In the genomic region with DNA sequence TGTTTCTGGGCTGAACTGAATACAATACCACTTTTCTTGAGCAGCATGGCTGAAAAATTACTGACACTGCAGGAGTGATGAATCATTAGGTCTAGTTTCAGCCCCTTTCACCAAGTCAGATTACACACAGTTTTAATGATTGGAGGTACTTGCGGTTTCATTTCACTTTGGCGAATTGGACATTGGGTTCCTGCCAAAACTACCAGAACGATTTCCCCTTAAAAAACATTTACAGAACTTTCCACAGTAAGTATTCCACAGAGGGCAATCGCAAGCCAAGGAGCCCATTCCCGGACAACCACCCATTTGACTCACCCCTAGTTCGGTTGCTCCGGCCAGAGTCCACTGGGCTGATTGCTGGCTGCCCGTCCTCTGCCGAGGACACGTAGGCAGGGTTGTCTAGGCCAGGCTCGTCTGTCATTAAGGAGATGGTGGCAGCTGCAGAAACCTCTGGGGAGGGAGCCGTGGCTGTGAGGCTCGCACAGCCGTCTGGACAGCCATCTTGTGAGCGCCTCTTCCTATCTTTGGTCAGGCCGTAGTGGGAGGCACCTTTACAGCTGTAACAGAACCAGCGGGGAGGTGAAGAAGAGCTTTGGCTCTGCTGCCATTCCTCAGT, we compare ENCODE assay signal across 1 cellular context.
TF ChIP-seq lines count a peak whose summit lies in the region.

No MANE protein-coding gene starts in this region.

TF ChIP-seq in K562, 482 proteins besides CTCF, POLR2A, EP300 and RAD21 (continued from another document and continues in another):
- TF ChIP-seq, protein P1, sequence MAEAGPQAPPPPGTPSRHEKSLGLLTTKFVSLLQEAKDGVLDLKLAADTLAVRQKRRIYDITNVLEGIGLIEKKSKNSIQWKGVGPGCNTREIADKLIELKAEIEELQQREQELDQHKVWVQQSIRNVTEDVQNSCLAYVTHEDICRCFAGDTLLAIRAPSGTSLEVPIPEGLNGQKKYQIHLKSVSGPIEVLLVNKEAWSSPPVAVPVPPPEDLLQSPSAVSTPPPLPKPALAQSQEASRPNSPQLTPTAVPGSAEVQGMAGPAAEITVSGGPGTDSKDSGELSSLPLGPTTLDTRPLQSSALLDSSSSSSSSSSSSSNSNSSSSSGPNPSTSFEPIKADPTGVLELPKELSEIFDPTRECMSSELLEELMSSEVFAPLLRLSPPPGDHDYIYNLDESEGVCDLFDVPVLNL (CRISPR knock-in tag; IDR thresholded peaks at IDR 0.05; ENCODE audit: low read depth): no peak
- TF ChIP-seq HDAC6 (IDR thresholded peaks at IDR 0.05; ENCODE audit: low read depth, low read length) (no peak), TAF15 (IDR thresholded peaks at IDR 0.05; ENCODE audit: low read depth, low read length) (no peak), ZNF75A (CRISPR knock-in tag; IDR thresholded peaks at IDR 0.05) (no peak), CBX5 (IDR thresholded peaks at IDR 0.05; ENCODE audit: borderline replicate concordance, low read depth) (no peak), MCM5 (IDR thresholded peaks at IDR 0.05; ENCODE audit: low read depth) (no peak), KHSRP (IDR thresholded peaks at IDR 0.05) (no peak), RHOXF2B (CRISPR knock-in tag; conservative IDR thresholded peaks at IDR 0.05) (peak; percentile 32; the same call in 1 of the 2 replicates), NCOA4 (IDR thresholded peaks at IDR 0.05; ENCODE audit: partially characterized antibody) (no peak), MAFK (IDR thresholded peaks at IDR 0.05; ENCODE audit: low read length) (no peak; the same call in 1 of the 2 replicates), ZNF589 (CRISPR knock-in tag; IDR thresholded peaks at IDR 0.05; ENCODE audit: low read depth) (0 out of 2 replicates have a peak, but pooled peaks have one; percentile 58), NRF1 (conservative IDR thresholded peaks at IDR 0.05 in 1 of 2, IDR thresholded peaks at IDR 0.05 in 1 of 2) (no peak), CEBPG (CRISPR knock-in tag; IDR thresholded peaks at IDR 0.05) (no peak), CEBPG (tag; conservative IDR thresholded peaks at IDR 0.05 in 1 of 2, IDR thresholded peaks at IDR 0.05 in 1 of 2) (no peak), NCOR1 (IDR thresholded peaks at IDR 0.05) (no peak), DMBX1 (CRISPR knock-in tag; IDR thresholded peaks at IDR 0.05; ENCODE audit: borderline replicate concordance) (peak; percentile 38; the same call in 1 of the 2 replicates), NFIX (CRISPR knock-in tag; IDR thresholded peaks at IDR 0.05; ENCODE audit: low read depth) (no peak), MBD2 (IDR thresholded peaks at IDR 0.05; ENCODE audit: borderline replicate concordance, low read depth) (no peak), ZNF134 (CRISPR knock-in tag; conservative IDR thresholded peaks at IDR 0.05) (0 out of 2 replicates have a peak, but pooled peaks have one; percentile 46), RBM22 (IDR thresholded peaks at IDR 0.05; ENCODE audit: low read depth, low read length, poor library complexity, severe bottlenecking) (no peak), DACH1 (IDR thresholded peaks at IDR 0.05; ENCODE audit: partially characterized antibody) (no peak), GABPB1 (CRISPR knock-in tag; IDR thresholded peaks at IDR 0.05) (no peak), NCOA2 (IDR thresholded peaks at IDR 0.05; ENCODE audit: partially characterized antibody in 2 of 2) (no peak), ZZZ3 (IDR thresholded peaks at IDR 0.05) (no peak), BRF1 (IDR thresholded peaks at IDR 0.05; ENCODE audit: borderline replicate concordance, extremely low read depth, insufficient read length) (no peak), ZNF384 (IDR thresholded peaks at IDR 0.05; ENCODE audit: low read depth, low read length) (no peak), RBFOX2 (IDR thresholded peaks at IDR 0.05; ENCODE audit: low read depth, low read length) (peak; percentile 49), U2AF2 (optimal IDR thresholded peaks at IDR 0.05; ENCODE audit: low read depth, low read length) (no peak), TAF9B (IDR thresholded peaks at IDR 0.05; ENCODE audit: partially characterized antibody) (no peak)
- TF ChIP-seq, protein P2, sequence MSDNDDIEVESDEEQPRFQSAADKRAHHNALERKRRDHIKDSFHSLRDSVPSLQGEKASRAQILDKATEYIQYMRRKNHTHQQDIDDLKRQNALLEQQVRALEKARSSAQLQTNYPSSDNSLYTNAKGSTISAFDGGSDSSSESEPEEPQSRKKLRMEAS (CRISPR knock-in tag; IDR thresholded peaks at IDR 0.05): no peak
- TF ChIP-seq, protein P3, sequence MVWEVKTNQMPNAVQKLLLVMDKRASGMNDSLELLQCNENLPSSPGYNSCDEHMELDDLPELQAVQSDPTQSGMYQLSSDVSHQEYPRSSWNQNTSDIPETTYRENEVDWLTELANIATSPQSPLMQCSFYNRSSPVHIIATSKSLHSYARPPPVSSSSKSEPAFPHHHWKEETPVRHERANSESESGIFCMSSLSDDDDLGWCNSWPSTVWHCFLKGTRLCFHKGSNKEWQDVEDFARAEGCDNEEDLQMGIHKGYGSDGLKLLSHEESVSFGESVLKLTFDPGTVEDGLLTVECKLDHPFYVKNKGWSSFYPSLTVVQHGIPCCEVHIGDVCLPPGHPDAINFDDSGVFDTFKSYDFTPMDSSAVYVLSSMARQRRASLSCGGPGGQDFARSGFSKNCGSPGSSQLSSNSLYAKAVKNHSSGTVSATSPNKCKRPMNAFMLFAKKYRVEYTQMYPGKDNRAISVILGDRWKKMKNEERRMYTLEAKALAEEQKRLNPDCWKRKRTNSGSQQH (CRISPR knock-in tag; IDR thresholded peaks at IDR 0.05): no peak
- TF ChIP-seq, protein P4, sequence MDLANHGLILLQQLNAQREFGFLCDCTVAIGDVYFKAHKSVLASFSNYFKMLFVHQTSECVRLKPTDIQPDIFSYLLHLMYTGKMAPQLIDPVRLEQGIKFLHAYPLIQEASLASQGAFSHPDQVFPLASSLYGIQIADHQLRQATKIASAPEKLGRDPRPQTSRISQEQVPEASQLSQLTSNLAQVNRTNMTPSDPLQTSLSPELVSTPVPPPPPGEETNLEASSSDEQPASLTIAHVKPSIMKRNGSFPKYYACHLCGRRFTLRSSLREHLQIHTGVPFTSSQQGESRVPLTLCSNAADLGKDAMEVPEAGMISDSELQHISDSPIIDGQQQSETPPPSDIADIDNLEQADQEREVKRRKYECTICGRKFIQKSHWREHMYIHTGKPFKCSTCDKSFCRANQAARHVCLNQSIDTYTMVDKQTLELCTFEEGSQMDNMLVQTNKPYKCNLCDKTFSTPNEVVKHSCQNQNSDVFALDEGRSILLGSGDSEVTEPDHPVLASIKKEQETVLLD (IDR thresholded peaks at IDR 0.05): no peak
- TF ChIP-seq, protein P5, sequence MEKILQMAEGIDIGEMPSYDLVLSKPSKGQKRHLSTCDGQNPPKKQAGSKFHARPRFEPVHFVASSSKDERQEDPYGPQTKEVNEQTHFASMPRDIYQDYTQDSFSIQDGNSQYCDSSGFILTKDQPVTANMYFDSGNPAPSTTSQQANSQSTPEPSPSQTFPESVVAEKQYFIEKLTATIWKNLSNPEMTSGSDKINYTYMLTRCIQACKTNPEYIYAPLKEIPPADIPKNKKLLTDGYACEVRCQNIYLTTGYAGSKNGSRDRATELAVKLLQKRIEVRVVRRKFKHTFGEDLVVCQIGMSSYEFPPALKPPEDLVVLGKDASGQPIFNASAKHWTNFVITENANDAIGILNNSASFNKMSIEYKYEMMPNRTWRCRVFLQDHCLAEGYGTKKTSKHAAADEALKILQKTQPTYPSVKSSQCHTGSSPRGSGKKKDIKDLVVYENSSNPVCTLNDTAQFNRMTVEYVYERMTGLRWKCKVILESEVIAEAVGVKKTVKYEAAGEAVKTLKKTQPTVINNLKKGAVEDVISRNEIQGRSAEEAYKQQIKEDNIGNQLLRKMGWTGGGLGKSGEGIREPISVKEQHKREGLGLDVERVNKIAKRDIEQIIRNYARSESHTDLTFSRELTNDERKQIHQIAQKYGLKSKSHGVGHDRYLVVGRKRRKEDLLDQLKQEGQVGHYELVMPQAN (IDR thresholded peaks at IDR 0.05; ENCODE audit: borderline replicate concordance): no peak
- TF ChIP-seq, protein P6, sequence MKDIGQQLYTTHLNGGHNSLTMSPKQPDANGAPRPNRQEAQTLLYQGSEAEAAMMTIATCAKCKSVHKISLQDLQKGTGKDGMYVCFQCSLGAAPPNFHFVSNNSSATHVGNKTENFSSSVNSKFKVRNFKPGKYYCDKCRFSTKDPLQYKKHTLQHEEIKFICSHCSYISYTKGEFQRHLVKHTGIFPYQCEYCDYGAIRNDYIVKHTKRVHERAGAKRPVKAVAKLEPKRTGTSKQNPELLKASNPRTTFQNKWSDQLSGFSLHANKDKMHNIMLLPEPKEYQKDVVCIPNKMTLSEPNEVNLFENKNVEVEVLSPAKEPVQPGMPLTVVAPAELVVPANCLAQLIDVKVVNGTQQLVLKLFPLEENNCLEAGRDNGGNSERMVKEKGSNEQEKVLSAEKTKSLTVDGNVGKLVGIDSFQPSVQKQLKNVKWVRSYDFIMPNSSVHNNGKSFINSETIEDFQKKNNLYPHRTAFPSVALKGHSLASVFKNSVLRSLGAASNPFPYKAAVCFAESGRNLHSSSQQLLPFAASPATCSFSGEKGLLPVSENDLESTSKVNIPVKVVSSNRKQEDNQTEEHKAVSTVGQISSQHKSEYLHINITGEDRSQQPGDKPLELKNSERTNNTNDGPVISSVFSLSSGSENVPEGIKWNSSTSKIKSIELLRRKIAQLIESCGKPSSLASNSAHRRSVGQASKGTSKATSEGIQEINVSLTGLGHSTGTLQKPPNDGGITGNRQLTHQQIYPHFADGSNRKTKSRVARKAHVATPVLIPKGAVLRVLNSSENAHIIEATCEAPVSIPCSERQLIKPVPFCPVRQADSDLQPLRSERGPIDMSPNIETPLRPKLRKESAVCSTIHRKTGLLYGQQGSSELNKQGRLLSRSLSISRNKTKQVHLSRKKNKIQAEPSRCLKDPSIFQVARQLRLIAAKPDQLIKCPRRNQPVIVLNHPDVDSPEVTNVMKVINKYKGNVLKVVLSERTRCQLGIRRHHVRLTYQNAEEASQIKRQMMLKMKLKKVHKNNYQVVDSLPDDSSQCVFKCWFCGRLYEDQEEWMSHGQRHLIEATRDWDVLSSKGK (CRISPR knock-in tag; IDR thresholded peaks at IDR 0.05): no peak
- TF ChIP-seq, protein P7, sequence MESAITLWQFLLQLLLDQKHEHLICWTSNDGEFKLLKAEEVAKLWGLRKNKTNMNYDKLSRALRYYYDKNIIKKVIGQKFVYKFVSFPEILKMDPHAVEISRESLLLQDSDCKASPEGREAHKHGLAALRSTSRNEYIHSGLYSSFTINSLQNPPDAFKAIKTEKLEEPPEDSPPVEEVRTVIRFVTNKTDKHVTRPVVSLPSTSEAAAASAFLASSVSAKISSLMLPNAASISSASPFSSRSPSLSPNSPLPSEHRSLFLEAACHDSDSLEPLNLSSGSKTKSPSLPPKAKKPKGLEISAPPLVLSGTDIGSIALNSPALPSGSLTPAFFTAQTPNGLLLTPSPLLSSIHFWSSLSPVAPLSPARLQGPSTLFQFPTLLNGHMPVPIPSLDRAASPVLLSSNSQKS (CRISPR knock-in tag; IDR thresholded peaks at IDR 0.05): no peak
- TF ChIP-seq, protein P8, sequence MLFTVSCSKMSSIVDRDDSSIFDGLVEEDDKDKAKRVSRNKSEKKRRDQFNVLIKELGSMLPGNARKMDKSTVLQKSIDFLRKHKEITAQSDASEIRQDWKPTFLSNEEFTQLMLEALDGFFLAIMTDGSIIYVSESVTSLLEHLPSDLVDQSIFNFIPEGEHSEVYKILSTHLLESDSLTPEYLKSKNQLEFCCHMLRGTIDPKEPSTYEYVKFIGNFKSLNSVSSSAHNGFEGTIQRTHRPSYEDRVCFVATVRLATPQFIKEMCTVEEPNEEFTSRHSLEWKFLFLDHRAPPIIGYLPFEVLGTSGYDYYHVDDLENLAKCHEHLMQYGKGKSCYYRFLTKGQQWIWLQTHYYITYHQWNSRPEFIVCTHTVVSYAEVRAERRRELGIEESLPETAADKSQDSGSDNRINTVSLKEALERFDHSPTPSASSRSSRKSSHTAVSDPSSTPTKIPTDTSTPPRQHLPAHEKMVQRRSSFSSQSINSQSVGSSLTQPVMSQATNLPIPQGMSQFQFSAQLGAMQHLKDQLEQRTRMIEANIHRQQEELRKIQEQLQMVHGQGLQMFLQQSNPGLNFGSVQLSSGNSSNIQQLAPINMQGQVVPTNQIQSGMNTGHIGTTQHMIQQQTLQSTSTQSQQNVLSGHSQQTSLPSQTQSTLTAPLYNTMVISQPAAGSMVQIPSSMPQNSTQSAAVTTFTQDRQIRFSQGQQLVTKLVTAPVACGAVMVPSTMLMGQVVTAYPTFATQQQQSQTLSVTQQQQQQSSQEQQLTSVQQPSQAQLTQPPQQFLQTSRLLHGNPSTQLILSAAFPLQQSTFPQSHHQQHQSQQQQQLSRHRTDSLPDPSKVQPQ (CRISPR knock-in tag; IDR thresholded peaks at IDR 0.05; ENCODE audit: borderline replicate concordance): no peak
- TF ChIP-seq, protein P9, sequence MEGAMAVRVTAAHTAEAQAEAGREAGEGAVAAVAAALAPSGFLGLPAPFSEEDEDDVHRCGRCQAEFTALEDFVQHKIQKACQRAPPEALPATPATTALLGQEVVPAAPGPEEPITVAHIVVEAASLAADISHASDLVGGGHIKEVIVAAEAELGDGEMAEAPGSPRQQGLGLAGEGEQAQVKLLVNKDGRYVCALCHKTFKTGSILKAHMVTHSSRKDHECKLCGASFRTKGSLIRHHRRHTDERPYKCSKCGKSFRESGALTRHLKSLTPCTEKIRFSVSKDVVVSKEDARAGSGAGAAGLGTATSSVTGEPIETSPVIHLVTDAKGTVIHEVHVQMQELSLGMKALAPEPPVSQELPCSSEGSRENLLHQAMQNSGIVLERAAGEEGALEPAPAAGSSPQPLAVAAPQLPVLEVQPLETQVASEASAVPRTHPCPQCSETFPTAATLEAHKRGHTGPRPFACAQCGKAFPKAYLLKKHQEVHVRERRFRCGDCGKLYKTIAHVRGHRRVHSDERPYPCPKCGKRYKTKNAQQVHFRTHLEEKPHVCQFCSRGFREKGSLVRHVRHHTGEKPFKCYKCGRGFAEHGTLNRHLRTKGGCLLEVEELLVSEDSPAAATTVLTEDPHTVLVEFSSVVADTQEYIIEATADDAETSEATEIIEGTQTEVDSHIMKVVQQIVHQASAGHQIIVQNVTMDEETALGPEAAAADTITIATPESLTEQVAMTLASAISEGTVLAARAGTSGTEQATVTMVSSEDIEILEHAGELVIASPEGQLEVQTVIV (CRISPR knock-in tag; IDR thresholded peaks at IDR 0.05; ENCODE audit: borderline replicate concordance): no peak
- TF ChIP-seq, protein P10, sequence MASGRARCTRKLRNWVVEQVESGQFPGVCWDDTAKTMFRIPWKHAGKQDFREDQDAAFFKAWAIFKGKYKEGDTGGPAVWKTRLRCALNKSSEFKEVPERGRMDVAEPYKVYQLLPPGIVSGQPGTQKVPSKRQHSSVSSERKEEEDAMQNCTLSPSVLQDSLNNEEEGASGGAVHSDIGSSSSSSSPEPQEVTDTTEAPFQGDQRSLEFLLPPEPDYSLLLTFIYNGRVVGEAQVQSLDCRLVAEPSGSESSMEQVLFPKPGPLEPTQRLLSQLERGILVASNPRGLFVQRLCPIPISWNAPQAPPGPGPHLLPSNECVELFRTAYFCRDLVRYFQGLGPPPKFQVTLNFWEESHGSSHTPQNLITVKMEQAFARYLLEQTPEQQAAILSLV (tag; IDR thresholded peaks at IDR 0.05): peak; percentile 52; the same call in 1 of the 2 replicates
- TF ChIP-seq, protein P11, sequence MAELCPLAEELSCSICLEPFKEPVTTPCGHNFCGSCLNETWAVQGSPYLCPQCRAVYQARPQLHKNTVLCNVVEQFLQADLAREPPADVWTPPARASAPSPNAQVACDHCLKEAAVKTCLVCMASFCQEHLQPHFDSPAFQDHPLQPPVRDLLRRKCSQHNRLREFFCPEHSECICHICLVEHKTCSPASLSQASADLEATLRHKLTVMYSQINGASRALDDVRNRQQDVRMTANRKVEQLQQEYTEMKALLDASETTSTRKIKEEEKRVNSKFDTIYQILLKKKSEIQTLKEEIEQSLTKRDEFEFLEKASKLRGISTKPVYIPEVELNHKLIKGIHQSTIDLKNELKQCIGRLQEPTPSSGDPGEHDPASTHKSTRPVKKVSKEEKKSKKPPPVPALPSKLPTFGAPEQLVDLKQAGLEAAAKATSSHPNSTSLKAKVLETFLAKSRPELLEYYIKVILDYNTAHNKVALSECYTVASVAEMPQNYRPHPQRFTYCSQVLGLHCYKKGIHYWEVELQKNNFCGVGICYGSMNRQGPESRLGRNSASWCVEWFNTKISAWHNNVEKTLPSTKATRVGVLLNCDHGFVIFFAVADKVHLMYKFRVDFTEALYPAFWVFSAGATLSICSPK (IDR thresholded peaks at IDR 0.05; ENCODE audit: borderline replicate concordance): no peak
